ENCODE assay signal across 2 cellular contexts in the genomic region with DNA sequence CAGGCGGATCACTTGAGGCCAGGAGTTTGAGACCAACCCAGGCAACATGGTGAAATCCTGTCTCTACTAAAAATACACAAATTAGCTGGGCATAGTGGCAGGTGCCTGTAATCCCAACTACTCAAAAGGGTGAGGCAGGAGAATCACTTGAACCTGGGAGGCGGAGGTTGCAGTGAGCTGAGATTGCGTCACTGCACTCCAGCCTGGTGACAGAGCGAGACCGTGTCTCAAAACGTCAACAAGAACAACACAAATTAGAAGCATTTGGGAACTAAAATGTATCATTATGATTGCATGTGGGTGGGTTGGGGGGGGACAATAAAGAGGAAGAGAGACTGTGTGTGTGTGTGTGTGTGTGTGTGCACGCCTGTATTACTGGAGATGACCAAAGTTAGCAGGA. TPM values are rescaled to one million over a fixed set of nuclear protein-coding genes. Genes with fewer than 3 reads are reported as not detected.
"Had no signal": no experiment of that assay in that cellular context is flagged by ENCODE, and none has a peak within 500 bp of the region (broad histone marks: within the 10 kb centered on the region; RNA-seq: fewer than 3 reads in every experiment).

No MANE protein-coding gene starts in this region.

RNA-seq across cellular contexts. Expression of a gene that starts 17.0 kb away (rescaled TPM):
- total RNA-seq: IMR-90, SJSA1 had no signal
